Comparison of ENCODE assay signal across 24 cellular contexts in genomic region chr3:185730550-185730949, GRCh38.
DNase-seq lines count a peak whose midpoint lies in the region; ATAC-seq, FAIRE-seq and TF ChIP-seq lines count a peak whose summit lies in the region.
"Had no signal": no experiment of that assay in that cellular context is flagged by ENCODE, and none has a peak within 500 bp of the region (broad histone marks: within the 10 kb centered on the region; RNA-seq: fewer than 3 reads in every experiment).

No MANE protein-coding gene starts in this region.

- H3K9me3 ChIP-seq in mammary epithelial cell (replicated peaks; ENCODE audit: insufficient read depth, low read length) (no peaks in the 10 kb centered on the region), astrocyte (ENCODE audit: insufficient read depth, low read depth, low read length) (no peaks in the 10 kb centered on the region), smooth muscle cell (replicated peaks; ENCODE audit: low read depth) (no peaks in the 10 kb centered on the region)

- CTCF ChIA-PET in mammary epithelial cell (lab: Charles Lee; ENCODE audit: low non-redundant PET): no interaction called here
- CTCF ChIA-PET in MCF 10A (lab: Yijun Ruan, JAX): interaction anchor here (0.7 to 6.3 kb wide), 6 partner anchors 14 to 247 kb away, joined by 3 to 59 read pairs (median 3); no protein-coding TSS in a partner anchor

- H3K4me1 ChIP-seq in mammary epithelial cell (ENCODE audit: insufficient read depth, low read length) (peaks cover 82% of the 10 kb centered on the region), astrocyte (ENCODE audit: insufficient read depth, low read length) (peaks cover 55% of the 10 kb centered on the region), foreskin keratinocyte (peaks cover 71% of the 10 kb centered on the region), smooth muscle cell (ENCODE audit: low read depth) (peaks cover 37% of the 10 kb centered on the region)

- POLR2A ChIA-PET in MCF 10A (lab: Yijun Ruan, JAX): interaction anchor here (1.1 to 10.1 kb wide), 6 partner anchors 13 to 206 kb away, joined by 4 to 128 read pairs (median 20); partner anchors contain the start of genes IGF2BP2 and TRA2B

- FAIRE-seq in astrocyte (lab: Jason Lieb, UNC): no peak
- FAIRE-seq: GM19239, H54, HepG2, RCC 7860 had no signal

- no peak overlapping the region for H3K4me3 ChIP-seq in mammary epithelial cell (replicated peaks in 1 of 3; ENCODE audit: insufficient read depth in 1 of 3, low read depth in 2 of 3, low read length in 3 of 3)
- no peak overlapping the region for H3K4me3 ChIP-seq in astrocyte (ENCODE audit: insufficient read depth, low read depth, low read length)
- no peak overlapping the region for H3K4me3 ChIP-seq in smooth muscle cell

- H3K9me3 Mint-ChIP-seq in MCF 10A (ENCODE audit: unreplicated experiment) (no peaks in the 10 kb centered on the region), astrocyte (ENCODE audit: unreplicated experiment) (no peaks in the 10 kb centered on the region)

- no peaks in the 10 kb centered on the region for H3K27me3 ChIP-seq in mammary epithelial cell (ENCODE audit: insufficient read depth, low read length)
- H3K27me3 ChIP-seq in astrocyte (ENCODE audit: insufficient read depth, low read length): no peaks in the 10 kb centered on the region
- H3K27me3 ChIP-seq in foreskin keratinocyte: no peaks in the 10 kb centered on the region
- H3K27me3 ChIP-seq in smooth muscle cell (ENCODE audit: low read depth): no peaks in the 10 kb centered on the region

- H3K27ac ChIP-seq in mammary epithelial cell (ENCODE audit: insufficient read depth, low read depth, low read length) (peak overlapping the region; percentile 99), astrocyte (ENCODE audit: low read depth, low read length) (peak overlapping the region; percentile 14), foreskin keratinocyte (peak overlapping the region; percentile 31), smooth muscle cell (ENCODE audit: low read depth) (peak overlapping the region; percentile 92)
- H3K27ac ChIP-seq: 22Rv1, C4-2B, HL-60 had no signal

- no peak overlapping the region for H3K4me2 ChIP-seq in mammary epithelial cell (ENCODE audit: insufficient read depth, low read depth, low read length)
- H3K4me2 ChIP-seq in astrocyte (ENCODE audit: low read length): no peak overlapping the region
- no peak overlapping the region for H3K4me2 ChIP-seq in smooth muscle cell

- no peak overlapping the region for H2AFZ ChIP-seq in mammary epithelial cell (ENCODE audit: low read depth, low read length)
- no peak overlapping the region for H2AFZ ChIP-seq in astrocyte (ENCODE audit: low read depth, low read length)
- no peak overlapping the region for H2AFZ ChIP-seq in smooth muscle cell (ENCODE audit: low read depth)

- DNase-seq in mammary epithelial cell: no peak
- DNase-seq in MCF 10A (ENCODE audit: unreplicated experiment): no peak
- no peak for DNase-seq in astrocyte (ENCODE audit: low read depth)
- DNase-seq in foreskin keratinocyte: no peak
- DNase-seq in smooth muscle cell (lab: John Stamatoyannopoulos, UW; ENCODE audit: unreplicated experiment): no peak
- no peak for DNase-seq in NOMO-1 treated with DMSO at 0.1 percent for 48 hours (lab: John Stamatoyannopoulos, UW; ENCODE audit: unreplicated experiment)
- no peak for DNase-seq in kidney tubule cell (ENCODE audit: low spot score)
- no peak for DNase-seq in stimulated activated naive CD4-positive, alpha-beta T cell treated with Interleukin-2 at 50 U/mL for 16 hours (lab: John Stamatoyannopoulos, UW)
- DNase-seq: AML-193, KBM-7, NCI-H1105, NCI-H146, NCI-H2029, NCI-H2227 treated with DMSO at 0.1 percent for 48 hours, NCI-H510A, NCI-H748 treated with DMSO at 0.1 percent for 48 hours, SHP77 had no signal

- no peaks in the 10 kb centered on the region for H3K27me3 Mint-ChIP-seq in MCF 10A (ENCODE audit: insufficient read depth, unreplicated experiment)
- H3K27me3 Mint-ChIP-seq in astrocyte (ENCODE audit: low read depth, unreplicated experiment): no peaks in the 10 kb centered on the region

- in situ Hi-C loops in mammary epithelial cell (cut with MboI; ENCODE audit: low sequenced_read_pairs in 2 of 2): no loop called here

- no peaks in the 10 kb centered on the region for H4K20me1 ChIP-seq in mammary epithelial cell (ENCODE audit: insufficient read depth, low read length)
- H4K20me1 ChIP-seq in astrocyte (ENCODE audit: insufficient read depth, low read length): peaks cover 24% of the 10 kb centered on the region
- H4K20me1 ChIP-seq in smooth muscle cell (ENCODE audit: low read depth): peaks cover 98% of the 10 kb centered on the region

- H3K9ac ChIP-seq in mammary epithelial cell (ENCODE audit: insufficient read depth, low read length): no peak overlapping the region
- no peak overlapping the region for H3K9ac ChIP-seq in astrocyte (ENCODE audit: low read length)
- H3K9ac ChIP-seq in smooth muscle cell (ENCODE audit: low read depth): no peak overlapping the region

- ATAC-seq in foreskin keratinocyte: no peak
- ATAC-seq: HepG2 had no signal

- H3K27ac Mint-ChIP-seq in MCF 10A (ENCODE audit: low read depth, unreplicated experiment) (no peak overlapping the region), astrocyte (ENCODE audit: unreplicated experiment) (peak overlapping the region; percentile 60)

- peaks cover 36% of the 10 kb centered on the region for H3F3A ChIP-seq in smooth muscle cell (ENCODE audit: low read depth)

- WGBS in mammary epithelial cell (ENCODE audit: low coverage, missing lambda C conversion rate): 87% methylated on average over 8 of the region's 8 CpGs
- whole genome bisulfite sequencing in smooth muscle cell (ENCODE audit: low lambda C conversion rate): 96% methylated on average over 8 of the region's 8 CpGs

- BruUV-seq in mammary epithelial cell (replicated peaks; lab: Mats Ljungman, UMichigan): no TSS peak
- BruUV-seq in MCF 10A (replicated peaks; lab: Mats Ljungman, UMichigan): no TSS peak

- dilution Hi-C loops in mammary epithelial cell (cut with HindIII; ENCODE audit: low sequenced_read_pairs): loop anchor here (5.0 kb wide), 1 partner anchor 58 kb away; no protein-coding TSS in a partner anchor

- H3K4me1 Mint-ChIP-seq in MCF 10A (ENCODE audit: insufficient read depth, unreplicated experiment): peaks cover 62% of the 10 kb centered on the region
- peaks cover 74% of the 10 kb centered on the region for H3K4me1 Mint-ChIP-seq in astrocyte (ENCODE audit: low read depth, unreplicated experiment)

- TF ChIP-seq CTCF in mammary epithelial cell (conservative IDR thresholded peaks at IDR 0.05 in 1 of 2, IDR thresholded peaks at IDR 0.05 in 1 of 2; ENCODE audit: extremely low read depth in 1 of 2, insufficient read depth in 1 of 2, low read depth in 1 of 2, low read length in 2 of 2): no peak
- TF ChIP-seq CTCF in MCF 10A (IDR thresholded peaks at IDR 0.05; ENCODE audit: unreplicated experiment): no peak
- TF ChIP-seq CTCF in astrocyte (IDR thresholded peaks at IDR 0.05; ENCODE audit: insufficient read depth, low read depth, low read length): no peak
- TF ChIP-seq CTCF in foreskin keratinocyte (conservative IDR thresholded peaks at IDR 0.05): no peak
- no peak for TF ChIP-seq CTCF in smooth muscle cell (IDR thresholded peaks at IDR 0.05; ENCODE audit: borderline replicate concordance, insufficient read depth, poor library complexity, severe bottlenecking)

- no peaks in the 10 kb centered on the region for H3K36me3 ChIP-seq in mammary epithelial cell (ENCODE audit: insufficient read depth, low read length)
- no peaks in the 10 kb centered on the region for H3K36me3 ChIP-seq in astrocyte (ENCODE audit: insufficient read depth, low read length)
- no peaks in the 10 kb centered on the region for H3K36me3 ChIP-seq in smooth muscle cell (ENCODE audit: low read depth)

- peaks cover 26% of the 10 kb centered on the region for H3K36me3 Mint-ChIP-seq in MCF 10A (ENCODE audit: insufficient read depth, unreplicated experiment)
- no peaks in the 10 kb centered on the region for H3K36me3 Mint-ChIP-seq in astrocyte (ENCODE audit: low read depth, unreplicated experiment)

- intact Hi-C loops in mammary epithelial cell (cut with micrococcal nuclease): loop anchor here (10.0 kb wide), 1 partner anchor 204 kb away; the partner anchor contains the start of gene TRA2B
- intact Hi-C loops in MCF 10A (cut with micrococcal nuclease): no loop called here

- peaks cover 71% of the 10 kb centered on the region for H3K79me2 ChIP-seq in mammary epithelial cell (ENCODE audit: insufficient read depth, low read length)
- peaks cover 79% of the 10 kb centered on the region for H3K79me2 ChIP-seq in astrocyte (ENCODE audit: insufficient read depth, low read length)
- H3K79me2 ChIP-seq in smooth muscle cell (ENCODE audit: low read depth): peaks cover 85% of the 10 kb centered on the region

- no peak overlapping the region for H3K4me3 Mint-ChIP-seq in MCF 10A (ENCODE audit: unreplicated experiment)
- H3K4me3 Mint-ChIP-seq in astrocyte (ENCODE audit: unreplicated experiment): no peak overlapping the region

Comparison
In these comparisons a context has a peak if more than half of its experiments do, and no peak if none do; other contexts are left out.
1. H3K27ac ChIP-seq: peak in every context shown above with its lines; median percentile 99 in mammary epithelial cell; 92 in smooth muscle cell; 31 in foreskin keratinocyte; 14 in astrocyte.